Comparison of ENCODE assay signal across 12 cellular contexts in genomic region chr2:101972621-101973434, GRCh38. TPM values are rescaled to one million over a fixed set of nuclear protein-coding genes. Genes with fewer than 3 reads are reported as not detected.
A peak's percentile ranks its signal among the peaks of the same experiment; 100 is the strongest.
DNase-seq lines count a peak whose midpoint lies in the region; TF ChIP-seq lines count a peak whose summit lies in the region.
"Had no signal": no experiment of that assay in that cellular context is flagged by ENCODE, and none has a peak within 500 bp of the region (broad histone marks: within the 10 kb centered on the region; RNA-seq: fewer than 3 reads in every experiment).

No MANE protein-coding gene starts in this region.

- no peaks in the 10 kb centered on the region for H3K27me3 ChIP-seq in SJSA1 (replicated peaks)
- H3K27me3 ChIP-seq in suprapubic skin: no peaks in the 10 kb centered on the region
- no peaks in the 10 kb centered on the region for H3K27me3 ChIP-seq in esophagus muscularis mucosa

- DNase-seq in activated CD4-positive, alpha-beta T cell treated with anti-CD3 and anti-CD28 coated beads, Interleukin-2, amount 10 ng/mL, durations not matched to agents 24 days and 14 days: no peak
- DNase-seq in activated CD4-positive, alpha-beta T cell treated with anti-CD3 and anti-CD28 coated beads for 1 hour: no peak
- DNase-seq in SJSA1 (ENCODE audit: low read depth in 1 of 2, low spot score in 2 of 2): peak; percentile 88 to 91
- DNase-seq in hepatic stellate cell (ENCODE audit: low spot score): peak; percentile 80
- DNase-seq in suprapubic skin (ENCODE audit: low spot score in 2 of 2): no peak
- DNase-seq in esophagus muscularis mucosa (ENCODE audit: extremely low spot score): no peak
- DNase-seq in NCI-H2227 treated with DMSO at 0.1 percent for 48 hours (lab: John Stamatoyannopoulos, UW): no peak
- no peak for DNase-seq in SK-N-DZ (ENCODE audit: low spot score)
- DNase-seq: left cardiac atrium, NCI-H1694 had no signal

- H3K36me3 ChIP-seq in SJSA1 (no peaks in the 10 kb centered on the region), suprapubic skin (no peaks in the 10 kb centered on the region), esophagus muscularis mucosa (no peaks in the 10 kb centered on the region)

- H3K9me3 ChIP-seq in SJSA1 (replicated peaks) (0 out of 2 replicates have a peak, but pooled peaks cover 2% of the 10 kb centered on the region), suprapubic skin (no peaks in the 10 kb centered on the region), esophagus muscularis mucosa (peaks cover 0 to 7% (median 0%) of the 10 kb centered on the region in 4 donors)

- TF ChIP-seq CTCF in suprapubic skin (IDR thresholded peaks at IDR 0.05): no peak
- no peak for TF ChIP-seq CTCF in esophagus muscularis mucosa (IDR thresholded peaks at IDR 0.05)

- TF ChIP-seq POLR2A in suprapubic skin (IDR thresholded peaks at IDR 0.05) (no peak), esophagus muscularis mucosa (IDR thresholded peaks at IDR 0.05; ENCODE audit: low read depth) (no peak)

- H3K27me3 Mint-ChIP-seq in activated CD4-positive, alpha-beta T cell treated with anti-CD3 and anti-CD28 coated beads, Interleukin-2, amount 10 ng/mL, durations not matched to agents 24 days and 14 days: no peaks in the 10 kb centered on the region

- no peak for TF ChIP-seq EP300 in suprapubic skin (IDR thresholded peaks at IDR 0.05)
- TF ChIP-seq EP300 in esophagus muscularis mucosa (IDR thresholded peaks at IDR 0.05): no peak

- WGBS in suprapubic skin: 37% methylated on average over 7 of the region's 7 CpGs
- WGBS in esophagus muscularis mucosa: 73% methylated on average over 7 of the region's 7 CpGs

- H3K27ac ChIP-seq in SJSA1 (peak overlapping the region; percentile 68), suprapubic skin (peak overlapping the region; percentile 15), esophagus muscularis mucosa (replicated peaks in 1 of 4) (no peak overlapping the region)

- no peak overlapping the region for H3K4me3 ChIP-seq in SJSA1
- no peak overlapping the region for H3K4me3 ChIP-seq in suprapubic skin
- no peak overlapping the region for H3K4me3 ChIP-seq in esophagus muscularis mucosa
- H3K4me3 ChIP-seq: coronary artery had no signal

- no peaks in the 10 kb centered on the region for H3K36me3 Mint-ChIP-seq in activated CD4-positive, alpha-beta T cell treated with anti-CD3 and anti-CD28 coated beads, Interleukin-2, amount 10 ng/mL, durations not matched to agents 24 days and 14 days (ENCODE audit: low read depth)

- H3K4me3 Mint-ChIP-seq in activated CD4-positive, alpha-beta T cell treated with anti-CD3 and anti-CD28 coated beads, Interleukin-2, amount 10 ng/mL, durations not matched to agents 24 days and 14 days: no peak overlapping the region

- intact Hi-C loops in activated CD4-positive, alpha-beta T cell treated with anti-CD3 and anti-CD28 coated beads, Interleukin-2, amount 10 ng/mL, durations not matched to agents 24 days and 14 days (cut with micrococcal nuclease): no loop called here
- intact Hi-C loops in esophagus muscularis mucosa (cut with DNase I): no loop called here

- H3K27ac Mint-ChIP-seq in activated CD4-positive, alpha-beta T cell treated with anti-CD3 and anti-CD28 coated beads, Interleukin-2, amount 10 ng/mL, durations not matched to agents 24 days and 14 days: peak overlapping the region; percentile 6

- peaks cover 18% of the 10 kb centered on the region for H3K9me3 Mint-ChIP-seq in activated CD4-positive, alpha-beta T cell treated with anti-CD3 and anti-CD28 coated beads, Interleukin-2, amount 10 ng/mL, durations not matched to agents 24 days and 14 days

- H3K4me1 ChIP-seq in SJSA1 (replicated peaks): peaks cover 57% of the 10 kb centered on the region
- peaks cover 20% of the 10 kb centered on the region for H3K4me1 ChIP-seq in suprapubic skin
- peaks cover 0 to 7% (median 5%) of the 10 kb centered on the region in 4 donors for H3K4me1 ChIP-seq in esophagus muscularis mucosa

- peaks cover 7% of the 10 kb centered on the region for H3K4me1 Mint-ChIP-seq in activated CD4-positive, alpha-beta T cell treated with anti-CD3 and anti-CD28 coated beads, Interleukin-2, amount 10 ng/mL, durations not matched to agents 24 days and 14 days

RNA-seq across cellular contexts. Expression of gene IL1R2, which starts 18.9 kb away (rescaled TPM):
- total RNA-seq in activated CD4-positive, alpha-beta T cell treated with anti-CD3 and anti-CD28 coated beads, Interleukin-2, amount 10 ng/mL, durations not matched to agents 24 days and 14 days: 1.5 and 1.6 TPM in 2 replicates
- 0.16 TPM in 1 of 2 replicates, not detected in the other for total RNA-seq in SJSA1 (2014; rRNA removed; shearing (Covaris generic))
- 100 to 1,000 TPM in 2 of 4 donors, 10 to 100 TPM in 2; 55.3 to 103 (median 80.7) TPM for total RNA-seq in suprapubic skin
- 10 to 100 TPM in 1 of 4 donors, 1 to 10 TPM in 3; 2.5 to 56.2 (median 6.4) TPM for total RNA-seq in esophagus muscularis mucosa
- polyA plus RNA-seq in SK-N-DZ (2014; cell fraction: cytosol; rRNA removed): not detected in 2 replicates
- not detected in 2 replicates for polyA plus RNA-seq in SK-N-DZ (2014; cell fraction: nucleus; rRNA removed)
- total RNA-seq: A172 had no signal

Comparison
In these comparisons a context has a peak if more than half of its experiments do, and no peak if none do; other contexts are left out.
1. DNase-seq: peak in SJSA1 (2 of 2) and hepatic stellate cell (single experiment); none in activated CD4-positive, alpha-beta T cell treated with anti-CD3 and anti-CD28 coated beads, Interleukin-2, amount 10 ng/mL, durations not matched to agents 24 days and 14 days (single experiment), activated CD4-positive, alpha-beta T cell treated with anti-CD3 and anti-CD28 coated beads for 1 hour (single experiment), suprapubic skin (0 of 2), esophagus muscularis mucosa (single experiment), NCI-H2227 treated with DMSO at 0.1 percent for 48 hours (single experiment) and SK-N-DZ (single experiment).
2. H3K27ac ChIP-seq: peak in SJSA1 (single experiment) and suprapubic skin (single experiment); none in esophagus muscularis mucosa (0 of 4).